1 cellular context compared by ENCODE assay signal in the genomic region with DNA sequence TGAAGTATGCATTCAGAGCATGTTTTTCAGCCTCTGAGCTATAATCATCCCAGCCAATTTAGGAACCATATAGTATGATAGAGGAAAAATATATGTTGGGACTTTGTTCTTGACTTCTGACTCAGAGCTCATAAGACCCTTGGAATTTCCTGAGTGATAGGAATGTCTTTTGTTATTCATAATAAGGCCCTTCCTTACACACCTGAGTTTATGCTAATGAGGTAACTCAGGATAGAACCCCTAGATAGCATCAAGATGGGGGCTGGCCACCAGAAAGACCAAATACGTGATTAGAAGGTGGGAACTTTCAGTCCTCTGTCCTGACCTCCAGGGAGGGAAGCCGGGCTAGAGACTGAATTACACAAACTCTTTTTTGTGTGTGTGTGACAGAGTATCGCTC.
TF ChIP-seq lines count a peak whose summit lies in the region.

No MANE protein-coding gene starts in this region.

TF ChIP-seq in HCT116, 20 proteins besides CTCF, POLR2A, EP300 and RAD21 (continued from another document):
- TF ChIP-seq, protein P1, sequence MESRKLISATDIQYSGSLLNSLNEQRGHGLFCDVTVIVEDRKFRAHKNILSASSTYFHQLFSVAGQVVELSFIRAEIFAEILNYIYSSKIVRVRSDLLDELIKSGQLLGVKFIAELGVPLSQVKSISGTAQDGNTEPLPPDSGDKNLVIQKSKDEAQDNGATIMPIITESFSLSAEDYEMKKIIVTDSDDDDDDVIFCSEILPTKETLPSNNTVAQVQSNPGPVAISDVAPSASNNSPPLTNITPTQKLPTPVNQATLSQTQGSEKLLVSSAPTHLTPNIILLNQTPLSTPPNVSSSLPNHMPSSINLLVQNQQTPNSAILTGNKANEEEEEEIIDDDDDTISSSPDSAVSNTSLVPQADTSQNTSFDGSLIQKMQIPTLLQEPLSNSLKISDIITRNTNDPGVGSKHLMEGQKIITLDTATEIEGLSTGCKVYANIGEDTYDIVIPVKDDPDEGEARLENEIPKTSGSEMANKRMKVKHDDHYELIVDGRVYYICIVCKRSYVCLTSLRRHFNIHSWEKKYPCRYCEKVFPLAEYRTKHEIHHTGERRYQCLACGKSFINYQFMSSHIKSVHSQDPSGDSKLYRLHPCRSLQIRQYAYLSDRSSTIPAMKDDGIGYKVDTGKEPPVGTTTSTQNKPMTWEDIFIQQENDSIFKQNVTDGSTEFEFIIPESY (IDR thresholded peaks at IDR 0.05; ENCODE audit: extremely low read depth, insufficient replicate concordance, low read length): no peak
